8 cellular contexts compared by ENCODE assay signal in the genomic region with DNA sequence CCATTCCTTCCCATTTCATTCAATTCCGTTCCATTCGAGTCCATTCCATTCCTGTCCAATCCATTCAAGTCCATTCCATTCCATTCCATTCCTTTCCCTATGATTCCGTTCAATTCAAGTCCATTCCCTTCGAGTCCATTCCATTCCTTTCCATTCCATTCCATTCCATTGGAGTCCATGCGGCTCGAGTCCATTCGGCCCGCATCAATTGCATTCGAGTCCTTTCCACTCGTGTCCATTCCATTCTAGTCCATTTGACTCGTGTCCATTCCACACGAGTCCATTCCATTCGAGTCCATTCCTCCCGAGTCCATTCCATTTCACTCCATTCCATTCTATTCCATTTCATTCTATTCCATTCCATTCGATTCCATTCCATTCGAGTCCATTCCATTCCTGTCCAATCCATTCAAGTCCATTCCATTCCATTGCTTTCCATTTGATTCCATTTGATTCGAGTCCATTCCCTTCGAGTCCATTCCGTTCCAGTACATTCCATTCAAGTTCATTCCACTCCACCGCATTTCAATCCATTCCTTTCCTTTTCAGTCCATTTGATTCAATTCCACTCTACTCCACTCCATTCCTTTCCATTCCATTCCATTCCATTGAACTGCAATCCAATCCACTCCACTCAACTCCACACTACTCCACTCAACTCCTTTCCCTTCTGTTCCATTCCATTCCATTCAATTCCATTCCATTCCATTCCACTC.
DNase-seq lines count a peak whose midpoint lies in the region; ATAC-seq, FAIRE-seq and TF ChIP-seq lines count a peak whose summit lies in the region.
"Not testable (repeated sequence)": the region's sequence is repeated elsewhere in the genome, so short reads cannot be mapped to it uniquely, and the experiment has no call there.

No MANE protein-coding gene starts in this region.

- TF ChIP-seq CTCF in GM12878 (IDR thresholded peaks at IDR 0.05 in 2 of 3, conservative IDR thresholded peaks at IDR 0.05 in 1 of 3; ENCODE audit: control insufficient read depth in 2 of 3, extremely low read depth in 1 of 3, insufficient read depth in 1 of 3, low read depth in 3 of 3, low read length in 3 of 3); endothelial cell (IDR thresholded peaks at IDR 0.05; ENCODE audit: unreplicated experiment); HepG2 (CRISPR knock-in tag; IDR thresholded peaks at IDR 0.05): not testable (repeated sequence)

- not testable (repeated sequence) for H3K79me1 ChIP-seq in mesendoderm (ENCODE audit: low read length)

- not testable (repeated sequence) for FAIRE-seq in GM12878 (lab: Jason Lieb, UNC); HepG2 (lab: Jason Lieb, UNC)

- H3K36me3 Mint-ChIP-seq in endothelial cell (ENCODE audit: low read depth, unreplicated experiment) = peaks cover 76% of the 10 kb centered on the region

- peak overlapping the region; percentile 10; the same call in 1 of the 2 replicates for H3K4me3 ChIP-seq in HUES48 (ENCODE audit: low read depth, low read length)
- H3K4me3 ChIP-seq in GM12878; HepG2 (replicated peaks in 1 of 3; ENCODE audit: insufficient read depth in 1 of 3, low read depth in 2 of 3, low read length in 3 of 3); aorta (ENCODE audit: low read length in 2 of 2): not testable (repeated sequence)
- H3K4me3 ChIP-seq in iPS-18c (ENCODE audit: insufficient read depth, low read depth, low read length) = peak overlapping the region; percentile 15; the same call in 1 of the 2 replicates
- H3K4me3 ChIP-seq in mesendoderm (ENCODE audit: low read length) = peak overlapping the region; percentile 8

- not testable (repeated sequence) for H3K23ac ChIP-seq in mesendoderm (ENCODE audit: low read length)

- not testable (repeated sequence) for H2AFZ ChIP-seq in GM12878 (ENCODE audit: control insufficient read depth, low read depth, low read length); HepG2 (ENCODE audit: low read length)

- POLR2A ChIA-PET in GM12878 (lab: Charles Lee); HepG2 (lab: Yijun Ruan, JAX): not testable (repeated sequence)

- H3K9me3 Mint-ChIP-seq in endothelial cell (ENCODE audit: unreplicated experiment) = peaks cover 90% of the 10 kb centered on the region

- H2BK15ac ChIP-seq in mesendoderm (replicated peaks; ENCODE audit: low read depth) = not testable (repeated sequence)

- not testable (repeated sequence) for H3K4me1 ChIP-seq in HUES48 (ENCODE audit: control insufficient read depth, insufficient read depth, low read length); GM12878 (ENCODE audit: control insufficient read depth, insufficient read depth, low read length); HepG2 (ENCODE audit: insufficient read depth, low read length); mesendoderm (ENCODE audit: control insufficient read depth, low read depth, low read length); aorta (ENCODE audit: control insufficient read depth in 1 of 2, insufficient read depth in 2 of 2, low read length in 2 of 2)

- H3K27me3 ChIP-seq in HUES48 (ENCODE audit: control insufficient read depth, insufficient read depth, low read length); GM12878 (replicated peaks in 1 of 2; ENCODE audit: control insufficient read depth in 2 of 2, insufficient read depth in 2 of 2, low read length in 1 of 2); HepG2 (ENCODE audit: control insufficient read depth in 1 of 2, insufficient read depth in 2 of 2, low read length in 2 of 2); mesendoderm (ENCODE audit: insufficient read depth, low read length, poor library complexity); aorta (ENCODE audit: control insufficient read depth in 1 of 2, insufficient read depth in 2 of 2, low read length in 1 of 2): not testable (repeated sequence)

- not testable (repeated sequence) for BruUV-seq in GM12878 (replicated peaks; lab: Mats Ljungman, UMichigan); HepG2 (replicated peaks; lab: Mats Ljungman, UMichigan)

- H4K8ac ChIP-seq in mesendoderm (ENCODE audit: low read depth, low read length) = not testable (repeated sequence)

- not testable (repeated sequence) for H3K9ac ChIP-seq in HUES48 (ENCODE audit: low read depth, low read length); GM12878 (ENCODE audit: control insufficient read depth, insufficient read depth, low read length); HepG2 (ENCODE audit: insufficient read depth, low read depth, low read length); mesendoderm (ENCODE audit: low read length)

- H3K27me3 Mint-ChIP-seq in endothelial cell (ENCODE audit: unreplicated experiment) = peaks cover 56% of the 10 kb centered on the region

- H3K4me2 ChIP-seq in GM12878 (ENCODE audit: control insufficient read depth, insufficient read depth); HepG2 (ENCODE audit: low read depth, low read length); mesendoderm (ENCODE audit: low read length): not testable (repeated sequence)

- not testable (repeated sequence) for H3K27ac ChIP-seq in HUES48 (ENCODE audit: low read depth, low read length); GM12878 (ENCODE audit: control insufficient read depth, insufficient read depth); HepG2 (ENCODE audit: extremely low read length, insufficient read depth, low read length); mesendoderm (ENCODE audit: low read depth, low read length); aorta (ENCODE audit: low read depth in 1 of 2, low read length in 2 of 2)

- H3K79me2 ChIP-seq in GM12878 (ENCODE audit: control insufficient read depth, insufficient read depth, low read length); HepG2 (ENCODE audit: insufficient read depth, low read length); mesendoderm (ENCODE audit: control insufficient read depth, insufficient read depth, low read length): not testable (repeated sequence)

- H3K18ac ChIP-seq in mesendoderm (ENCODE audit: low read length) = not testable (repeated sequence)

- not testable (repeated sequence) for TF ChIP-seq POLR2A in GM12878 (IDR thresholded peaks at IDR 0.05; ENCODE audit: low read depth, low read length); HepG2 (IDR thresholded peaks at IDR 0.05; ENCODE audit: insufficient read depth in 1 of 2, low read depth in 2 of 2, low read length in 2 of 2)

- H4K5ac ChIP-seq in mesendoderm (ENCODE audit: low read length) = not testable (repeated sequence)

- H3K56ac ChIP-seq in mesendoderm (ENCODE audit: low read length) = not testable (repeated sequence)

- SMC1A ChIA-PET in GM12878 (lab: Charles Lee; ENCODE audit: uncharacterized antibody, unreplicated experiment) = not testable (repeated sequence)

- TF ChIP-seq RAD21 in GM12878 (IDR thresholded peaks at IDR 0.05; ENCODE audit: insufficient read depth, low read depth, low read length); HepG2 (CRISPR knock-in tag; IDR thresholded peaks at IDR 0.05): not testable (repeated sequence)

- not testable (repeated sequence) for ATAC-seq in GM12878
- peak; percentile 21; the same call in 1 of the 3 replicates for ATAC-seq in HepG2
- peak; percentile 2 for ATAC-seq in aorta (ENCODE audit: low FRiP score)

- CTCF ChIA-PET in GM12878 (lab: Yijun Ruan, JAX); HepG2 (lab: Yijun Ruan, JAX; ENCODE audit: low intra/inter-chr PET ratio, low total read pairs): not testable (repeated sequence)

- H3K9me3 ChIP-seq in HUES48 (ENCODE audit: control insufficient read depth, insufficient read depth, low read length) = peaks cover 16% of the 10 kb centered on the region
- H3K9me3 ChIP-seq in GM12878 (replicated peaks; ENCODE audit: control insufficient read depth, insufficient read depth, low read length) = not testable (repeated sequence)
- H3K9me3 ChIP-seq in iPS-18c (ENCODE audit: control insufficient read depth, insufficient read depth, low read length) = peaks cover 72% of the 10 kb centered on the region
- peaks cover 17% of the 10 kb centered on the region for H3K9me3 ChIP-seq in HepG2 (ENCODE audit: low read length)
- peaks cover 31% of the 10 kb centered on the region for H3K9me3 ChIP-seq in aorta (ENCODE audit: control insufficient read depth, low read length)

- H4K20me1 ChIP-seq in GM12878 (ENCODE audit: control insufficient read depth, insufficient read depth); HepG2 (ENCODE audit: insufficient read depth, low read length): not testable (repeated sequence)

- intact Hi-C loops in GM12878 (cut with micrococcal nuclease; ENCODE audit: unreplicated experiment); HepG2 (cut with micrococcal nuclease; ENCODE audit: unreplicated experiment); posterior vena cava (cut with DNase I); aorta (cut with DNase I): not testable (repeated sequence)

- not testable (repeated sequence) for H3K4me1 Mint-ChIP-seq in endothelial cell (ENCODE audit: unreplicated experiment)

- TF ChIP-seq EP300 in GM12878 (IDR thresholded peaks at IDR 0.05; ENCODE audit: borderline replicate concordance in 1 of 2, control insufficient read depth in 1 of 2, low read depth in 2 of 2, low read length in 2 of 2); HepG2 (IDR thresholded peaks at IDR 0.05; ENCODE audit: low read depth in 2 of 2, low read length in 2 of 2); HepG2 (CRISPR knock-in tag; IDR thresholded peaks at IDR 0.05; ENCODE audit: borderline replicate concordance): not testable (repeated sequence)

- not testable (repeated sequence) for H2BK5ac ChIP-seq in mesendoderm (ENCODE audit: low read length)

- RAD21 ChIA-PET in GM12878 (lab: Charles Lee; ENCODE audit: unreplicated experiment) = not testable (repeated sequence)

- DNase-seq in GM12878 (ENCODE audit: low read depth, low spot score); endothelial cell (ENCODE audit: low spot score); HepG2 (ENCODE audit: low spot score); mesendoderm: not testable (repeated sequence)
- peak; percentile 63 for DNase-seq in posterior vena cava (ENCODE audit: low spot score)
- peak in 1 of 2 donors; percentile 47 for DNase-seq in aorta

- not testable (repeated sequence) for H2BK120ac ChIP-seq in mesendoderm (ENCODE audit: low read depth, low read length)

- not testable (repeated sequence) for H3K36me3 ChIP-seq in HUES48 (ENCODE audit: control insufficient read depth, insufficient read depth, low read length); GM12878 (ENCODE audit: control insufficient read depth in 2 of 2, insufficient read depth in 2 of 2, low read length in 1 of 2); HepG2 (replicated peaks in 1 of 2; ENCODE audit: control insufficient read depth in 1 of 2, insufficient read depth in 2 of 2, low read length in 2 of 2); mesendoderm (ENCODE audit: control insufficient read depth, insufficient read depth, low read length); aorta (ENCODE audit: control insufficient read depth in 1 of 2, insufficient read depth in 2 of 2, low read length in 1 of 2)

- peak overlapping the region; percentile 21 for H3K4me3 Mint-ChIP-seq in endothelial cell (ENCODE audit: unreplicated experiment)

- peak overlapping the region; percentile 4 for H3K27ac Mint-ChIP-seq in endothelial cell (ENCODE audit: unreplicated experiment)

- not testable (repeated sequence) for H3K4ac ChIP-seq in mesendoderm (ENCODE audit: low read depth, low read length)

- WGBS in GM12878 (ENCODE audit: insufficient coverage, insufficient replicate concordance, low lambda C conversion rate, missing lambda C conversion rate) = 38% methylated on average over 20 of the region's 20 CpGs
- WGBS in HepG2 (ENCODE audit: low lambda C conversion rate) = 22% methylated on average over 20 of the region's 20 CpGs
- no CpG with 5 or more reads among the region's 20 CpGs for WGBS in mesendoderm (ENCODE audit: extremely low coverage, insufficient coverage, low lambda C conversion rate)
- WGBS in aorta, 2 donors = 75 to 77% methylated on average over 20 of the region's 20 CpGs

- in situ Hi-C loops in GM12878 (cut with MboI); HepG2 (cut with HindIII; ENCODE audit: extremely low pct_ligation_motif_present, low pct_unique_long_range_greater_than_20kb): not testable (repeated sequence)

- not testable (repeated sequence) for H2AK5ac ChIP-seq in mesendoderm (ENCODE audit: low read length)
